9 cellular contexts compared by ENCODE assay signal in genomic region chr1:203322480-203323179, GRCh38. TPM values are rescaled to one million over a fixed set of nuclear protein-coding genes. Genes with fewer than 3 reads are reported as not detected.
DNase-seq lines count a peak whose midpoint lies in the region; ATAC-seq and TF ChIP-seq lines count a peak whose summit lies in the region.
"Had no signal": no experiment of that assay in that cellular context is flagged by ENCODE, and none has a peak within 500 bp of the region (broad histone marks: within the 10 kb centered on the region; RNA-seq: fewer than 3 reads in every experiment).

No MANE protein-coding gene starts in this region.

- H3K4me1 ChIP-seq in MM.1S (ENCODE audit: low read length) (peaks cover 81% of the 10 kb centered on the region), foreskin keratinocyte (peaks cover 10% of the 10 kb centered on the region)

- peaks cover 38% of the 10 kb centered on the region for H3K79me2 ChIP-seq in MM.1S (ENCODE audit: low read length)

- ATAC-seq in natural killer cell (no peak), HG03432 (IDR thresholded peaks at IDR 0.05; ENCODE audit: unreplicated experiment) (no peak), foreskin keratinocyte (no peak)

- H3K27ac ChIP-seq in C4-2B (peak overlapping the region; percentile 70; the same call in 1 of the 2 replicates), MM.1S (ENCODE audit: low read length) (peak overlapping the region; percentile 91), foreskin keratinocyte (no peak overlapping the region)

- no peaks in the 10 kb centered on the region for H3K9me3 ChIP-seq in MM.1S (replicated peaks; ENCODE audit: insufficient read depth, low read length)

- H3K36me3 Mint-ChIP-seq in dendritic cell treated with granulocyte-macrophage colony-stimulating factor and Interleukin-4, amounts not matched to agents 40 ng/mL and 50 ng/mL, for 4 days (ENCODE audit: low read depth) = no peaks in the 10 kb centered on the region
- H3K36me3 Mint-ChIP-seq in natural killer cell = no peaks in the 10 kb centered on the region

- peak overlapping the region; percentile 73; the same call in 1 of the 2 replicates for H3K9ac ChIP-seq in MM.1S (ENCODE audit: low read length)

- no peaks in the 10 kb centered on the region for H3K9me3 Mint-ChIP-seq in dendritic cell treated with granulocyte-macrophage colony-stimulating factor and Interleukin-4, amounts not matched to agents 40 ng/mL and 50 ng/mL, for 4 days
- H3K9me3 Mint-ChIP-seq in natural killer cell = no peaks in the 10 kb centered on the region

- H3K4me3 Mint-ChIP-seq in dendritic cell treated with granulocyte-macrophage colony-stimulating factor and Interleukin-4, amounts not matched to agents 40 ng/mL and 50 ng/mL, for 4 days = no peak overlapping the region
- H3K4me3 Mint-ChIP-seq in natural killer cell = peak overlapping the region; percentile 32

- peaks cover 88% of the 10 kb centered on the region for H3K4me1 Mint-ChIP-seq in dendritic cell treated with granulocyte-macrophage colony-stimulating factor and Interleukin-4, amounts not matched to agents 40 ng/mL and 50 ng/mL, for 4 days (ENCODE audit: low read depth)
- H3K4me1 Mint-ChIP-seq in natural killer cell = peaks cover 83 to 88% of the 10 kb centered on the region in 2 donors

- DNase-seq in MM.1S (no peak), natural killer cell (no peak), GDM1 (lab: John Stamatoyannopoulos, UW) (no peak), foreskin keratinocyte (no peak)
- no peak for DNase-seq in stimulated activated CD4-positive, alpha-beta T cell treated with anti-CD3 and anti-CD28 coated beads, Interleukin-4, amount 100 ng/mL, for 24 hours
- DNase-seq: cerebellar nuclear complex had no signal

- peak overlapping the region; percentile 95 for H3K27ac Mint-ChIP-seq in dendritic cell treated with granulocyte-macrophage colony-stimulating factor and Interleukin-4, amounts not matched to agents 40 ng/mL and 50 ng/mL, for 4 days
- peak overlapping the region; percentile 54 to 99 for H3K27ac Mint-ChIP-seq in natural killer cell

- H3F3A ChIP-seq in MM.1S (ENCODE audit: insufficient read depth, low read length) = peaks cover 81% of the 10 kb centered on the region

- H3K27me3 ChIP-seq in MM.1S (replicated peaks; ENCODE audit: insufficient read depth, low read length) (no peaks in the 10 kb centered on the region), foreskin keratinocyte (no peaks in the 10 kb centered on the region)

- no peaks in the 10 kb centered on the region for H3K36me3 ChIP-seq in MM.1S (replicated peaks; ENCODE audit: insufficient read depth, low read length)

- H3K27me3 Mint-ChIP-seq in dendritic cell treated with granulocyte-macrophage colony-stimulating factor and Interleukin-4, amounts not matched to agents 40 ng/mL and 50 ng/mL, for 4 days = no peaks in the 10 kb centered on the region
- no peaks in the 10 kb centered on the region for H3K27me3 Mint-ChIP-seq in natural killer cell (ENCODE audit: low read depth in 2 of 2)

- intact Hi-C loops in dendritic cell treated with granulocyte-macrophage colony-stimulating factor and Interleukin-4, amounts not matched to agents 40 ng/mL and 50 ng/mL, for 4 days (cut with micrococcal nuclease) = no loop called here
- intact Hi-C loops in natural killer cell (cut with micrococcal nuclease) = loop anchor here (10.0 kb wide), 1 partner anchor 1962 kb away; no protein-coding TSS in a partner anchor

- peak overlapping the region; percentile 95 for H3K4me2 ChIP-seq in MM.1S (ENCODE audit: low read depth, low read length)

- H3K4me3 ChIP-seq in MM.1S (ENCODE audit: low read length) = no peak overlapping the region

- H4K20me1 ChIP-seq in MM.1S (ENCODE audit: insufficient read depth, low read length) = no peaks in the 10 kb centered on the region

- no peak for TF ChIP-seq CTCF in C4-2B (conservative IDR thresholded peaks at IDR 0.05)
- TF ChIP-seq CTCF in MM.1S (IDR thresholded peaks at IDR 0.05; ENCODE audit: low read length) = no peak
- TF ChIP-seq CTCF in natural killer cell (IDR thresholded peaks at IDR 0.05) = no peak
- no peak for TF ChIP-seq CTCF in foreskin keratinocyte (conservative IDR thresholded peaks at IDR 0.05)

- no peaks in the 10 kb centered on the region for H3K9me2 ChIP-seq in MM.1S (replicated peaks; ENCODE audit: insufficient read depth, low read length)

- H2AFZ ChIP-seq in MM.1S (ENCODE audit: low read length) = peak overlapping the region; percentile 17; the same call in 1 of the 2 replicates

RNA-seq across cellular contexts. Expression of gene BTG2, which starts 17.3 kb away (rescaled TPM):
- total RNA-seq in natural killer cell (1,000 to 10,000 TPM in 1 of 3 donors, 100 to 1,000 TPM in 2; 499 to 1,024 (median 851) TPM), foreskin keratinocyte (25.5 and 26.5 TPM in 2 replicates)
- polyA plus RNA-seq in foreskin keratinocyte = 15.0 and 19.0 TPM in 2 replicates

RNA-seq across cellular contexts. Expression of gene FMOD, which starts 28.3 kb away (rescaled TPM):
- not detected for total RNA-seq in natural killer cell
- 0.28 and 0.54 TPM in 2 replicates for total RNA-seq in foreskin keratinocyte
- 0.35 and 0.60 TPM in 2 replicates for polyA plus RNA-seq in foreskin keratinocyte

Comparison
In these comparisons a context has a peak if more than half of its experiments do, and no peak if none do; other contexts are left out.
1. RNA of gene BTG2, which starts 17.3 kb away (total RNA-seq): 499 to 1,024 TPM in natural killer cell; 25.5 to 26.5 TPM in foreskin keratinocyte; every median in the first group is over 10 times any median in the second.